In genomic region chr3:168322941-168323340, GRCh38 we compare ENCODE assay signal across 15 cellular contexts.
DNase-seq lines count a peak whose midpoint lies in the region; ATAC-seq and TF ChIP-seq lines count a peak whose summit lies in the region.
"Had no signal": no experiment of that assay in that cellular context is flagged by ENCODE, and none has a peak within 500 bp of the region (broad histone marks: within the 10 kb centered on the region; RNA-seq: fewer than 3 reads in every experiment).

No MANE protein-coding gene starts in this region.

- H4K8ac ChIP-seq in IMR-90 (ENCODE audit: low read depth in 2 of 2, low read length in 2 of 2) = no peak overlapping the region

- no peak overlapping the region for H3K18ac ChIP-seq in IMR-90 (ENCODE audit: low read depth, low read length)

- H4K91ac ChIP-seq in IMR-90 (ENCODE audit: insufficient read depth, low read depth, low read length) = no peak overlapping the region

- intact Hi-C loops in IMR-90 (cut with micrococcal nuclease) = no loop called here

- no peak overlapping the region for H2BK120ac ChIP-seq in IMR-90 (ENCODE audit: low read depth, low read length)

- no peak overlapping the region for H3K4me3 ChIP-seq in IMR-90 (ENCODE audit: insufficient read depth, low read depth, low read length)
- H3K4me3 ChIP-seq in fibroblast of mammary gland (ENCODE audit: control insufficient read depth, low read depth, low read length) = no peak overlapping the region
- H3K4me3 ChIP-seq: A549 had no signal

- H2BK15ac ChIP-seq in IMR-90 (ENCODE audit: low read depth, low read length) = no peak overlapping the region

- H4K5ac ChIP-seq in IMR-90 (ENCODE audit: low read depth, low read length) = no peak overlapping the region

- no peak overlapping the region for H2AK9ac ChIP-seq in IMR-90 (replicated peaks; ENCODE audit: low read depth, low read length, poor library complexity)

- no peak overlapping the region for H3K23ac ChIP-seq in IMR-90 (ENCODE audit: low read depth, low read length)

- dilution Hi-C loops in IMR-90 (cut with HindIII; ENCODE audit: low sequenced_read_pairs, unreplicated experiment) = no loop called here

- no peak overlapping the region for H3K9ac ChIP-seq in IMR-90 (ENCODE audit: low read depth, low read length)

- in situ Hi-C loops in IMR-90 (cut with MboI; ENCODE audit: low sequenced_read_pairs) = no loop called here

- CTCF ChIA-PET in IMR-90 (lab: Yijun Ruan, JAX) = interaction anchor here (0.6 to 1.4 kb wide), 2 partner anchors 74 kb away, joined by 3 to 4 read pairs; no protein-coding TSS in a partner anchor

- no TSS peak for BruUV-seq in IMR-90 (replicated peaks; lab: Mats Ljungman, UMichigan)

- H3K9me3 ChIP-seq in IMR-90 (ENCODE audit: control insufficient read depth, insufficient read depth, low read length) = no peaks in the 10 kb centered on the region
- H3K9me3 ChIP-seq: A549 had no signal

- no peaks in the 10 kb centered on the region for H3K79me1 ChIP-seq in IMR-90 (ENCODE audit: low read depth in 1 of 2, low read length in 2 of 2)

- H3K27ac ChIP-seq in IMR-90 (ENCODE audit: insufficient read depth, low read length) = no peak overlapping the region
- H3K27ac ChIP-seq: A549 had no signal

- no peak overlapping the region for H3K4ac ChIP-seq in IMR-90 (ENCODE audit: low read depth, low read length)

- no peaks in the 10 kb centered on the region for H3K9me1 ChIP-seq in IMR-90 (ENCODE audit: insufficient read depth, low read length)

- no peak for TF ChIP-seq RAD21 in IMR-90 (IDR thresholded peaks at IDR 0.05; ENCODE audit: low read length)

- no peak overlapping the region for H2BK5ac ChIP-seq in IMR-90 (ENCODE audit: low read depth, low read length, poor library complexity, severe bottlenecking)

- no peaks in the 10 kb centered on the region for H3K36me3 ChIP-seq in IMR-90 (ENCODE audit: control insufficient read depth, insufficient read depth, low read length)

- WGBS in IMR-90 (ENCODE audit: extremely low coverage in 2 of 2, insufficient read length in 1 of 2), 2 experiments = no CpG with 5 or more reads among the region's 4 CpGs

- POLR2A ChIA-PET in IMR-90 (lab: Charles Lee; ENCODE audit: unreplicated experiment) = no interaction called here

- TF ChIP-seq CTCF in IMR-90 (conservative IDR thresholded peaks at IDR 0.05; ENCODE audit: low read depth, low read length) (no peak), fibroblast of mammary gland (conservative IDR thresholded peaks at IDR 0.05; ENCODE audit: control insufficient read depth, insufficient read depth, low read depth, low read length) (no peak)

- ATAC-seq in IMR-90 (ENCODE audit: low read depth) (peak; percentile 63), HG03442 (IDR thresholded peaks at IDR 0.05; ENCODE audit: unreplicated experiment) (no peak), HG03460 (IDR thresholded peaks at IDR 0.05; ENCODE audit: unreplicated experiment) (no peak)
- ATAC-seq: A549; CD8-positive, alpha-beta T cell had no signal

- H2AFZ ChIP-seq in IMR-90 (replicated peaks; ENCODE audit: low read length, poor library complexity) = no peak overlapping the region

- no peaks in the 10 kb centered on the region for H4K20me1 ChIP-seq in IMR-90 (ENCODE audit: insufficient read depth, low read length)

- no peaks in the 10 kb centered on the region; the same call in 1 of the 2 replicates for H3K4me1 ChIP-seq in IMR-90 (ENCODE audit: control insufficient read depth, insufficient read depth, low read length)
- H3K4me1 ChIP-seq: A549 had no signal

- H2BK20ac ChIP-seq in IMR-90 (ENCODE audit: low read depth, low read length) = no peak overlapping the region

- H3K4me2 ChIP-seq in IMR-90 (ENCODE audit: low read depth, low read length) = no peak overlapping the region
- H3K4me2 ChIP-seq: A549 had no signal

- H3K56ac ChIP-seq in IMR-90 (ENCODE audit: extremely low read depth, insufficient read depth, low read length) = no peak overlapping the region

- no peak for TF ChIP-seq POLR2A in IMR-90 (IDR thresholded peaks at IDR 0.05; ENCODE audit: low read depth, low read length)

- no peak overlapping the region for H3K14ac ChIP-seq in IMR-90 (replicated peaks; ENCODE audit: low read depth, low read length)

- no peak overlapping the region for H2AK5ac ChIP-seq in IMR-90 (ENCODE audit: low read depth, low read length)

- peak; percentile 50 for DNase-seq in IMR-90
- DNase-seq in astrocyte of the hippocampus (ENCODE audit: low read depth, low spot score) = peak; percentile 9
- DNase-seq in fibroblast of mammary gland (ENCODE audit: low read depth) = peak; percentile 5
- no peak for DNase-seq in RKO (ENCODE audit: low spot score)
- no peak for DNase-seq in NCI-H146 (lab: John Stamatoyannopoulos, UW)
- DNase-seq: CD8-positive, alpha-beta T cell; COR-L47; DMS153; DMS79 treated with DMSO at 0.1 percent for 48 hours; EL; HCEC 1CT; HFFc6 had no signal

- H3K27me3 ChIP-seq in IMR-90 (ENCODE audit: control insufficient read depth, insufficient read depth, low read length) = no peaks in the 10 kb centered on the region

TF ChIP-seq in IMR-90, 13 proteins besides CTCF, POLR2A, EP300 and RAD21:
- TF ChIP-seq BHLHE40 (IDR thresholded peaks at IDR 0.05; ENCODE audit: low read depth, low read length) (no peak), USF2 (IDR thresholded peaks at IDR 0.05; ENCODE audit: low read depth, low read length) (no peak), FOS (IDR thresholded peaks at IDR 0.05; ENCODE audit: low read depth, low read length) (no peak), ELK1 (IDR thresholded peaks at IDR 0.05; ENCODE audit: borderline replicate concordance, low read depth, low read length) (no peak), RCOR1 (IDR thresholded peaks at IDR 0.05; ENCODE audit: insufficient replicate concordance, low read length) (no peak), CEBPB (IDR thresholded peaks at IDR 0.05; ENCODE audit: low read depth, low read length) (no peak), MAZ (IDR thresholded peaks at IDR 0.05; ENCODE audit: borderline replicate concordance, low read depth, low read length) (no peak), MAFK (IDR thresholded peaks at IDR 0.05; ENCODE audit: low read depth, low read length) (no peak), SMC3 (IDR thresholded peaks at IDR 0.05; ENCODE audit: low read depth, low read length) (no peak), CHD1 (IDR thresholded peaks at IDR 0.05; ENCODE audit: low read depth, low read length) (no peak), RFX5 (IDR thresholded peaks at IDR 0.05; ENCODE audit: low read depth, low read length) (no peak)

Comparison
In these comparisons a context has a peak if more than half of its experiments do, and no peak if none do; other contexts are left out.
1. DNase-seq: peak in IMR-90 (single experiment), astrocyte of the hippocampus (single experiment) and fibroblast of mammary gland (single experiment); none in RKO (single experiment) and NCI-H146 (single experiment).